8 cellular contexts compared by ENCODE assay signal in genomic region chr3:184786271-184787010, GRCh38. TPM values are rescaled to one million over a fixed set of nuclear protein-coding genes. Genes with fewer than 3 reads are reported as not detected.
DNase-seq lines count a peak whose midpoint lies in the region; ATAC-seq lines count a peak whose summit lies in the region.

No MANE protein-coding gene starts in this region.

- no peaks in the 10 kb centered on the region for H3K9me3 Mint-ChIP-seq in activated CD4-positive, alpha-beta T cell treated with anti-CD3 and anti-CD28 coated beads, Interleukin-2, amount 10 ng/mL, durations not matched to agents 24 days and 14 days
- no peaks in the 10 kb centered on the region for H3K9me3 Mint-ChIP-seq in activated T-helper 17 cell treated with anti-CD3 and anti-CD28 coated beads, Interleukin-2, amount 50 U/mL, for 72 hours

- intact Hi-C loops in activated CD4-positive, alpha-beta T cell treated with anti-CD3 and anti-CD28 coated beads, Interleukin-2, amount 10 ng/mL, durations not matched to agents 24 days and 14 days (cut with micrococcal nuclease): no loop called here
- intact Hi-C loops in left ventricle myocardium superior (cut with micrococcal nuclease): no loop called here

- peaks cover 16% of the 10 kb centered on the region for H3K4me1 Mint-ChIP-seq in activated CD4-positive, alpha-beta T cell treated with anti-CD3 and anti-CD28 coated beads, Interleukin-2, amount 10 ng/mL, durations not matched to agents 24 days and 14 days
- H3K4me1 Mint-ChIP-seq in activated T-helper 17 cell treated with anti-CD3 and anti-CD28 coated beads, Interleukin-2, amount 50 U/mL, for 72 hours: peaks cover 5% of the 10 kb centered on the region

- ATAC-seq in activated T-helper 17 cell treated with anti-CD3 and anti-CD28 coated beads, Interleukin-2, amount 50 U/mL, for 72 hours (replicated peaks): peak; percentile 49
- ATAC-seq in left ventricle myocardium superior (peak; percentile 86), HG03045 (IDR thresholded peaks at IDR 0.05; ENCODE audit: unreplicated experiment) (no peak)
- peak; percentile 65 for ATAC-seq in stimulated activated naive CD8-positive, alpha-beta T cell treated with anti-CD3 and anti-CD28 coated beads, Interleukin-15, Interleukin-2, amounts not matched to agents 100 U/mL and 50 U/mL, for 24 hours

- H3K27ac Mint-ChIP-seq in activated CD4-positive, alpha-beta T cell treated with anti-CD3 and anti-CD28 coated beads, Interleukin-2, amount 10 ng/mL, durations not matched to agents 24 days and 14 days: no peak overlapping the region
- H3K27ac Mint-ChIP-seq in activated T-helper 17 cell treated with anti-CD3 and anti-CD28 coated beads, Interleukin-2, amount 50 U/mL, for 72 hours: no peak overlapping the region

- no peaks in the 10 kb centered on the region for H3K36me3 Mint-ChIP-seq in activated CD4-positive, alpha-beta T cell treated with anti-CD3 and anti-CD28 coated beads, Interleukin-2, amount 10 ng/mL, durations not matched to agents 24 days and 14 days (ENCODE audit: low read depth)
- H3K36me3 Mint-ChIP-seq in activated T-helper 17 cell treated with anti-CD3 and anti-CD28 coated beads, Interleukin-2, amount 50 U/mL, for 72 hours (ENCODE audit: low read depth): no peaks in the 10 kb centered on the region

- DNase-seq in activated CD4-positive, alpha-beta T cell treated with anti-CD3 and anti-CD28 coated beads, Interleukin-2, amount 10 ng/mL, durations not matched to agents 24 days and 14 days: peak; percentile 66
- DNase-seq in activated CD4-positive, alpha-beta T cell treated with anti-CD3 and anti-CD28 coated beads for 4 hours: no peak
- peak; percentile 63 for DNase-seq in left ventricle myocardium superior
- peak; percentile 30 for DNase-seq in stimulated activated naive CD8-positive, alpha-beta T cell treated with anti-CD3 and anti-CD28 coated beads, Interleukin-15, Interleukin-2, amounts not matched to agents 100 U/mL and 50 U/mL, for 24 hours
- no peak for DNase-seq in NCI-H82 (lab: John Stamatoyannopoulos, UW)
- DNase-seq in islet precursor cell: no peak

- H3K27me3 Mint-ChIP-seq in activated CD4-positive, alpha-beta T cell treated with anti-CD3 and anti-CD28 coated beads, Interleukin-2, amount 10 ng/mL, durations not matched to agents 24 days and 14 days: peaks cover 4% of the 10 kb centered on the region
- H3K27me3 Mint-ChIP-seq in activated T-helper 17 cell treated with anti-CD3 and anti-CD28 coated beads, Interleukin-2, amount 50 U/mL, for 72 hours: peaks cover 4% of the 10 kb centered on the region

- H3K4me3 Mint-ChIP-seq in activated CD4-positive, alpha-beta T cell treated with anti-CD3 and anti-CD28 coated beads, Interleukin-2, amount 10 ng/mL, durations not matched to agents 24 days and 14 days: no peak overlapping the region
- H3K4me3 Mint-ChIP-seq in activated T-helper 17 cell treated with anti-CD3 and anti-CD28 coated beads, Interleukin-2, amount 50 U/mL, for 72 hours: no peak overlapping the region

RNA-seq across cellular contexts. Expression of gene VPS8, which starts 25.5 kb away (rescaled TPM):
- 33.6 and 33.9 TPM in 2 replicates for total RNA-seq in activated CD4-positive, alpha-beta T cell treated with anti-CD3 and anti-CD28 coated beads, Interleukin-2, amount 10 ng/mL, durations not matched to agents 24 days and 14 days
- 10 to 100 TPM; 43.7 to 73.6 TPM for total RNA-seq in activated T-helper 17 cell treated with anti-CD3 and anti-CD28 coated beads, Interleukin-2, amount 50 U/mL, for 72 hours
- total RNA-seq in left ventricle myocardium superior: 60.1 TPM

Comparison
In these comparisons a context has a peak if more than half of its experiments do, and no peak if none do; other contexts are left out.
1. DNase-seq: peak in activated CD4-positive, alpha-beta T cell treated with anti-CD3 and anti-CD28 coated beads, Interleukin-2, amount 10 ng/mL, durations not matched to agents 24 days and 14 days (single experiment), left ventricle myocardium superior (single experiment) and stimulated activated naive CD8-positive, alpha-beta T cell treated with anti-CD3 and anti-CD28 coated beads, Interleukin-15, Interleukin-2, amounts not matched to agents 100 U/mL and 50 U/mL, for 24 hours (single experiment); none in activated CD4-positive, alpha-beta T cell treated with anti-CD3 and anti-CD28 coated beads for 4 hours (0 of 2), NCI-H82 (single experiment) and islet precursor cell (single experiment).